Comparison of ENCODE assay signal across 10 cellular contexts in the genomic region with DNA sequence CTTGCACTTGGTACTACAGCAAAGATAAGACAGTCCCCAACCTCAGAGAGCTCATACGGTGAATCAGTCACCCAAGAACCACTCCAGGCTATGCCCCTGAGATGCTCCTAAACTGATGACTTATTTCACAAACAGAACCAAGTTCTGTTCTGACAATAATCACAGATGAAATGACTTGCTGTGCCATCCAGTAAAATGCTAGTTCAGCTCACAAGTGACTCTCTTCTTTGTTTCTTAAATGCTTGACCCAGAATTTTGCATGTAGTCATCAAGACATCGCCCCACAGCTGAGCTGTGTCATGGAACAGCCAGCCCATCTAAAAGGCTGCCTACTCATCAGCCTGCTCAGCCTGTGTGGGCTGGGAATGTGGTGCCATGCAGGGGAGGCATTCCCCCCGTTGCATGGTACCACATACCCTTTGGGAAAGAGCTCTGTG. TPM values are rescaled to one million over a fixed set of nuclear protein-coding genes. Genes with fewer than 3 reads are reported as not detected.
DNase-seq lines count a peak whose midpoint lies in the region; ATAC-seq, FAIRE-seq and TF ChIP-seq lines count a peak whose summit lies in the region.
"Had no signal": no experiment of that assay in that cellular context is flagged by ENCODE, and none has a peak within 500 bp of the region (broad histone marks: within the 10 kb centered on the region; RNA-seq: fewer than 3 reads in every experiment).

No MANE protein-coding gene starts in this region.

- H3K4me3 Mint-ChIP-seq in Calu3 (ENCODE audit: low read depth, unreplicated experiment) (no peak overlapping the region), osteocyte (ENCODE audit: unreplicated experiment) (no peak overlapping the region)

- H3K27me3 Mint-ChIP-seq in Calu3 (ENCODE audit: unreplicated experiment) (no peaks in the 10 kb centered on the region), osteocyte (ENCODE audit: unreplicated experiment) (peaks cover 18% of the 10 kb centered on the region)

- H3K27ac ChIP-seq in K562 (ENCODE audit: extremely low read depth, low read depth, low read length) = no peak overlapping the region

- FAIRE-seq in K562 (lab: Jason Lieb, UNC) = no peak

- H3K79me2 ChIP-seq in K562 (ENCODE audit: control insufficient read depth, insufficient read depth, low read length) = peaks cover 5% of the 10 kb centered on the region; the same call in 2 of the 3 replicates

- H3K9me1 ChIP-seq in K562 (ENCODE audit: control insufficient read depth, insufficient read depth, low read length) = no peaks in the 10 kb centered on the region

- 21% methylated on average over 3 of the region's 3 CpGs for WGBS in K562 (ENCODE audit: insufficient coverage, low coverage, missing lambda C conversion rate)

- H3K36me3 Mint-ChIP-seq in Calu3 (ENCODE audit: insufficient read depth, unreplicated experiment) (peaks cover 14% of the 10 kb centered on the region), osteocyte (ENCODE audit: unreplicated experiment) (no peaks in the 10 kb centered on the region)

- no peaks in the 10 kb centered on the region for H3K9me3 Mint-ChIP-seq in Calu3 (ENCODE audit: low read depth, unreplicated experiment)
- no peaks in the 10 kb centered on the region for H3K9me3 Mint-ChIP-seq in osteocyte (ENCODE audit: unreplicated experiment)

- no peak for TF ChIP-seq POLR2A in K562 (conservative IDR thresholded peaks at IDR 0.05)

- DNase-seq in AG20443 (ENCODE audit: low spot score) (peak; percentile 17), K562 (ENCODE audit: extremely low read depth in 1 of 4, low spot score in 3 of 4) (no peak), Calu3 (no peak), osteocyte (ENCODE audit: extremely low spot score, unreplicated experiment) (no peak), SIG-M5 (lab: John Stamatoyannopoulos, UW) (no peak)
- DNase-seq: C1 segment of cervical spinal cord; effector memory CD4-positive, alpha-beta T cell had no signal

- H4K20me1 ChIP-seq in K562 (replicated peaks; ENCODE audit: control insufficient read depth, insufficient read depth, low read length) = no peaks in the 10 kb centered on the region

- H3K9ac ChIP-seq in K562 (ENCODE audit: insufficient read depth in 1 of 2, low read depth in 2 of 2, low read length in 2 of 2) = no peak overlapping the region

- no peak for TF ChIP-seq RAD21 in K562 (CRISPR knock-in tag; conservative IDR thresholded peaks at IDR 0.05 in 1 of 2, IDR thresholded peaks at IDR 0.05 in 1 of 2)

- no peak overlapping the region for H3K4me3 ChIP-seq in K562

- ATAC-seq in GM19397 (IDR thresholded peaks at IDR 0.05; ENCODE audit: unreplicated experiment) = peak; percentile 61
- peak; percentile 51 for ATAC-seq in HG03135 (IDR thresholded peaks at IDR 0.05; ENCODE audit: unreplicated experiment)
- peak; percentile 34; the same call in 1 of the 3 replicates for ATAC-seq in K562
- ATAC-seq in GM21825 (IDR thresholded peaks at IDR 0.05; ENCODE audit: unreplicated experiment) = no peak

- no peak overlapping the region for H2AFZ ChIP-seq in K562 (ENCODE audit: low read depth, low read length)

- POLR2A ChIA-PET in K562 (lab: Yijun Ruan, JAX) = interaction anchor here (0.6 to 0.9 kb wide), 3 partner anchors 17 to 1022 kb away, joined by 3 to 4 read pairs (median 3); no protein-coding TSS in a partner anchor

- BruUV-seq in K562 (replicated peaks; lab: Mats Ljungman, UMichigan) (no TSS peak), Calu3 (replicated peaks; lab: Mats Ljungman, UMichigan) (no TSS peak)

- H3K36me3 ChIP-seq in K562 (ENCODE audit: control insufficient read depth, insufficient read depth, low read length) = no peaks in the 10 kb centered on the region

- H3K27me3 ChIP-seq in K562 (ENCODE audit: control insufficient read depth in 2 of 2, insufficient read depth in 2 of 2, low read length in 2 of 2) = no peaks in the 10 kb centered on the region

- CTCF ChIA-PET in K562 (lab: Yijun Ruan, JAX; ENCODE audit: low intra/inter-chr PET ratio) (no interaction called here), Calu3 (lab: Charles Lee) (interaction anchor here (1.5 kb wide), 1 partner anchor 19 kb away, joined by 3 read pairs; no protein-coding TSS in a partner anchor)

- in situ Hi-C loops in K562 (cut with MboI) = no loop called here

- H3K4me2 ChIP-seq in K562 (ENCODE audit: insufficient read depth, low read length) = no peak overlapping the region

- H3K4me1 Mint-ChIP-seq in Calu3 (ENCODE audit: low read depth, unreplicated experiment) (peaks cover 39% of the 10 kb centered on the region), osteocyte (ENCODE audit: unreplicated experiment) (peaks cover 5% of the 10 kb centered on the region)

- H3K27ac Mint-ChIP-seq in Calu3 (ENCODE audit: unreplicated experiment) (no peak overlapping the region), osteocyte (ENCODE audit: unreplicated experiment) (no peak overlapping the region)

- H3K9me3 ChIP-seq in K562 (replicated peaks; ENCODE audit: control insufficient read depth, insufficient read depth, low read depth, low read length) = no peaks in the 10 kb centered on the region

- no peak for TF ChIP-seq EP300 in K562 (IDR thresholded peaks at IDR 0.05; ENCODE audit: low read length)

- TF ChIP-seq CTCF in K562 (IDR thresholded peaks at IDR 0.05 in 2 of 3, conservative IDR thresholded peaks at IDR 0.05 in 1 of 3; ENCODE audit: insufficient read depth in 2 of 3, low read depth in 1 of 3, low read length in 3 of 3) (no peak), Calu3 (IDR thresholded peaks at IDR 0.05; ENCODE audit: unreplicated experiment) (no peak), osteocyte (IDR thresholded peaks at IDR 0.05) (no peak)

- intact Hi-C loops in K562 (cut with micrococcal nuclease) (no loop called here), Calu3 (cut with micrococcal nuclease; ENCODE audit: unreplicated experiment) (no loop called here)

- H3K4me1 ChIP-seq in K562 (replicated peaks in 1 of 2; ENCODE audit: control insufficient read depth in 2 of 2, insufficient read depth in 2 of 2, low read length in 2 of 2) = peaks cover 4 to 11% of the 10 kb centered on the region in 2 experiments; a peak in 3 of 5 replicates

TF ChIP-seq in K562, 482 proteins besides CTCF, POLR2A, EP300 and RAD21 (continues in another document):
- no peak for TF ChIP-seq CREB3 (tag; conservative IDR thresholded peaks at IDR 0.05; ENCODE audit: low read depth)
- TF ChIP-seq TRIM24 (IDR thresholded peaks at IDR 0.05) = no peak
- TF ChIP-seq MYNN (IDR thresholded peaks at IDR 0.05) = no peak
- TF ChIP-seq MYNN (CRISPR knock-in tag; IDR thresholded peaks at IDR 0.05) = no peak
- TF ChIP-seq ZNF165 (CRISPR knock-in tag; IDR thresholded peaks at IDR 0.05; ENCODE audit: borderline replicate concordance) = no peak
- TF ChIP-seq ARID2 (IDR thresholded peaks at IDR 0.05) = no peak
- TF ChIP-seq, protein P1, sequence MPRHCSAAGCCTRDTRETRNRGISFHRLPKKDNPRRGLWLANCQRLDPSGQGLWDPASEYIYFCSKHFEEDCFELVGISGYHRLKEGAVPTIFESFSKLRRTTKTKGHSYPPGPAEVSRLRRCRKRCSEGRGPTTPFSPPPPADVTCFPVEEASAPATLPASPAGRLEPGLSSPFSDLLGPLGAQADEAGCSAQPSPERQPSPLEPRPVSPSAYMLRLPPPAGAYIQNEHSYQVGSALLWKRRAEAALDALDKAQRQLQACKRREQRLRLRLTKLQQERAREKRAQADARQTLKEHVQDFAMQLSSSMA (CRISPR knock-in tag; IDR thresholded peaks at IDR 0.05) = no peak
- TF ChIP-seq ZBTB8A (IDR thresholded peaks at IDR 0.05; ENCODE audit: partially characterized antibody) = no peak
- no peak for TF ChIP-seq ZNF764 (CRISPR knock-in tag; IDR thresholded peaks at IDR 0.05; ENCODE audit: low read depth)
- no peak for TF ChIP-seq RB1 (IDR thresholded peaks at IDR 0.05; ENCODE audit: low read depth)
- no peak for TF ChIP-seq U2AF1 (optimal IDR thresholded peaks at IDR 0.05; ENCODE audit: low read depth, low read length)
- no peak for TF ChIP-seq NR4A1 (CRISPR knock-in tag; IDR thresholded peaks at IDR 0.05)
- no peak for TF ChIP-seq NR4A1 (tag; IDR thresholded peaks at IDR 0.05)

RNA-seq across cellular contexts. Expression of gene SLC19A2, which starts 6.1 kb away (rescaled TPM):
- total RNA-seq in K562 (2011; cell fraction: chromatin; rRNA removed; ENCODE audit: low replicate concordance) = 42.9 and 68.7 TPM in 2 replicates
- total RNA-seq in K562 (2011; cell fraction: nucleolus; rRNA removed) = 38.0 and 48.8 TPM in 2 replicates
- 58.8 and 72.3 TPM in 2 replicates for total RNA-seq in K562 (2011; cell fraction: nucleoplasm; rRNA removed)
- total RNA-seq in K562 (2014; rRNA removed) = 14.4 and 18.4 TPM in 2 replicates
- 28.9 and 30.9 TPM in 2 replicates for total RNA-seq in K562 (2014; rRNA removed; fragmentation: Illumina TruSeq; extraction: Trizol)
- 17.9 and 19.5 TPM in 2 replicates for total RNA-seq in K562 (2015; rRNA removed; fragmentation: Illumina TruSeq; extraction: Trizol)
- total RNA-seq in K562 (2021) = 18.0 TPM in 2 replicates
- polyA plus RNA-seq in K562 (2011; rRNA removed) = 37.9 and 42.8 TPM in 2 replicates
- polyA plus RNA-seq in K562 (2011; cell fraction: cytosol; rRNA removed) = 24.1 and 28.5 TPM in 2 replicates
- polyA plus RNA-seq in K562 (2011; cell fraction: nucleus; rRNA removed) = 31.4 and 36.6 TPM in 2 replicates
- 9.8 TPM in 2 replicates for polyA plus RNA-seq in K562 (2012)
- polyA plus RNA-seq in K562 (2014; fragmentation: Illumina TruSeq; extraction: Trizol) = 17.6 and 20.0 TPM in 2 replicates
- polyA plus RNA-seq in K562 (2014; fragmentation: Nextera tagmentation; extraction: Ambion mirVana) = 1 to 10 TPM; 7.4 to 8.9 TPM
- 19.2 and 19.4 TPM in 2 replicates for polyA plus RNA-seq in K562 (2014; rRNA removed)
- polyA minus RNA-seq in K562 (2011; rRNA and poly(A)+ RNA removed) = 47.3 and 49.6 TPM in 2 replicates
- polyA minus RNA-seq in K562 (2011; cell fraction: cytosol; rRNA and poly(A)+ RNA removed) = 15.4 and 19.0 TPM in 2 replicates
- polyA minus RNA-seq in K562 (2011; cell fraction: nucleus; rRNA and poly(A)+ RNA removed) = 24.2 and 32.8 TPM in 2 replicates
- 22.0 and 24.2 TPM in 2 replicates for total RNA-seq in Calu3 (2022)
- 3.9 and 4.0 TPM in 2 replicates for total RNA-seq in osteocyte
